ENCODE assay signal across 2 cellular contexts in genomic region chr5:95788493-95788892, GRCh38.
A peak's percentile ranks its signal among the peaks of the same experiment; 100 is the strongest.
TF ChIP-seq lines count a peak whose summit lies in the region.

No MANE protein-coding gene starts in this region.

TF ChIP-seq in GM12891, 5 proteins besides CTCF, POLR2A, EP300 and RAD21:
- TF ChIP-seq PAX5 (IDR thresholded peaks at IDR 0.05; ENCODE audit: insufficient read depth, low read length, severe bottlenecking), result no peak

TF ChIP-seq in K562, 482 proteins besides CTCF, POLR2A, EP300 and RAD21:
- no peak for TF ChIP-seq SMARCA5 (IDR thresholded peaks at IDR 0.05)
- TF ChIP-seq CBX3 (IDR thresholded peaks at IDR 0.05; ENCODE audit: borderline replicate concordance in 1 of 2, low read length in 2 of 2), result no peak
- TF ChIP-seq ZBTB40 (IDR thresholded peaks at IDR 0.05), result 0 out of 2 replicates have a peak, but pooled peaks have one; percentile 22
- TF ChIP-seq ZBTB40 (CRISPR knock-in tag; IDR thresholded peaks at IDR 0.05), result no peak
